Comparison of ENCODE assay signal across 19 cellular contexts in genomic region chr6:48664850-48665249, GRCh38.
DNase-seq lines count a peak whose midpoint lies in the region; TF ChIP-seq lines count a peak whose summit lies in the region.
"Had no signal": no experiment of that assay in that cellular context is flagged by ENCODE, and none has a peak within 500 bp of the region (broad histone marks: within the 10 kb centered on the region; RNA-seq: fewer than 3 reads in every experiment).

No MANE protein-coding gene starts in this region.

- H3K27ac Mint-ChIP-seq in glutamatergic neuron (ENCODE audit: unreplicated experiment): peak overlapping the region; percentile 67
- H3K27ac Mint-ChIP-seq: activated naive CD8-positive, alpha-beta T cell had no signal

- DNase-seq in BJ (ENCODE audit: low read depth) (peak; percentile 50), NCI-H146 treated with DMSO at 0.1 percent for 48 hours (lab: John Stamatoyannopoulos, UW; ENCODE audit: unreplicated experiment) (peak; percentile 95), adipocyte (ENCODE audit: low read depth) (peak; percentile 80), glutamatergic neuron (no peak), T-helper 1 cell (no peak), medulla oblongata (ENCODE audit: extremely low spot score) (no peak)
- no peak for DNase-seq in activated T-cell treated with anti-CD3 and anti-CD28 coated beads, Interleukin-2, amount 50 U/mL, for 48 hours
- DNase-seq in activated CD8-positive, alpha-beta memory T cell treated with anti-CD3 and anti-CD28 coated beads, Interleukin-2, amount 50 U/mL, for 4 hours: no peak
- DNase-seq: ACHN; activated T-cell treated with anti-CD3 and anti-CD28 coated beads, Interleukin-2, amount 50 U/mL, for 1 hour; caudate nucleus; effector CD8-positive, alpha-beta T cell; foreskin keratinocyte; KBM-7; NCI-H1105 treated with DMSO at 0.1 percent for 48 hours; NCI-H524; stimulated activated naive CD8-positive, alpha-beta T cell treated with anti-CD3 and anti-CD28 coated beads, Interleukin-15, Interleukin-2, amounts not matched to agents 100 U/mL and 50 U/mL, for 24 hours; upper lobe of left lung had no signal

- H3K9me3 ChIP-seq in adipocyte (ENCODE audit: control insufficient read depth, low read length): no peaks in the 10 kb centered on the region
- H3K9me3 ChIP-seq: upper lobe of left lung had no signal

- POLR2A ChIA-PET in BJ (lab: Charles Lee): no interaction called here

- no peaks in the 10 kb centered on the region for H3K27me3 Mint-ChIP-seq in glutamatergic neuron (ENCODE audit: unreplicated experiment)
- H3K27me3 Mint-ChIP-seq: activated naive CD8-positive, alpha-beta T cell had no signal

- H3K4me3 ChIP-seq in BJ (ENCODE audit: low read depth, low read length): no peak overlapping the region
- no peak overlapping the region for H3K4me3 ChIP-seq in adipocyte (ENCODE audit: low read length)
- H3K4me3 ChIP-seq: upper lobe of left lung had no signal

- CTCF ChIA-PET in BJ (lab: Yijun Ruan, JAX): no interaction called here

- H3K36me3 ChIP-seq in BJ (ENCODE audit: control insufficient read depth, insufficient read depth, low read length) (no peaks in the 10 kb centered on the region), adipocyte (ENCODE audit: control insufficient read depth, insufficient read depth, low read length, severe bottlenecking) (no peaks in the 10 kb centered on the region)
- H3K36me3 ChIP-seq: upper lobe of left lung had no signal

- TF ChIP-seq CTCF in BJ (IDR thresholded peaks at IDR 0.05; ENCODE audit: insufficient read depth, low read depth, low read length) (no peak), glutamatergic neuron (IDR thresholded peaks at IDR 0.05; ENCODE audit: partially characterized antibody, unreplicated experiment) (no peak)

- H3K4me1 Mint-ChIP-seq in glutamatergic neuron (ENCODE audit: low read depth, unreplicated experiment): peaks cover 16% of the 10 kb centered on the region

- H3K27me3 ChIP-seq in BJ (ENCODE audit: control insufficient read depth, insufficient read depth, low read length) (no peaks in the 10 kb centered on the region; the same call in 1 of the 2 replicates), adipocyte (replicated peaks; ENCODE audit: control insufficient read depth, insufficient read depth, low read length) (no peaks in the 10 kb centered on the region)
- H3K27me3 ChIP-seq: foreskin keratinocyte, upper lobe of left lung had no signal

- no peaks in the 10 kb centered on the region for H3K4me1 ChIP-seq in adipocyte (ENCODE audit: control insufficient read depth, insufficient read depth, low read length)
- H3K4me1 ChIP-seq: foreskin keratinocyte, upper lobe of left lung had no signal

- no peaks in the 10 kb centered on the region for H3K9me3 Mint-ChIP-seq in glutamatergic neuron (ENCODE audit: unreplicated experiment)

- peak overlapping the region; percentile 41 for H3K4me3 Mint-ChIP-seq in glutamatergic neuron (ENCODE audit: unreplicated experiment)
- H3K4me3 Mint-ChIP-seq: activated naive CD8-positive, alpha-beta T cell had no signal

- no peak overlapping the region for H3K9ac ChIP-seq in adipocyte (ENCODE audit: low read length)

- no peaks in the 10 kb centered on the region for H3K36me3 Mint-ChIP-seq in glutamatergic neuron (ENCODE audit: unreplicated experiment)
- H3K36me3 Mint-ChIP-seq: activated naive CD8-positive, alpha-beta T cell had no signal

Comparison
In these comparisons a context has a peak if more than half of its experiments do, and no peak if none do; other contexts are left out.
1. DNase-seq: peak in BJ (single experiment), NCI-H146 treated with DMSO at 0.1 percent for 48 hours (single experiment) and adipocyte (single experiment); none in glutamatergic neuron (single experiment), activated T-cell treated with anti-CD3 and anti-CD28 coated beads, Interleukin-2, amount 50 U/mL, for 48 hours (0 of 2), activated CD8-positive, alpha-beta memory T cell treated with anti-CD3 and anti-CD28 coated beads, Interleukin-2, amount 50 U/mL, for 4 hours (single experiment), T-helper 1 cell (0 of 5) and medulla oblongata (single experiment).